Comparison of ENCODE assay signal across 1 cellular context in genomic region chr20:35207950-35208611, GRCh38.
TF ChIP-seq lines count a peak whose summit lies in the region.

No MANE protein-coding gene starts in this region.

TF ChIP-seq in IMR-90, 13 proteins besides CTCF, POLR2A, EP300 and RAD21:
- TF ChIP-seq SMC3 (IDR thresholded peaks at IDR 0.05; ENCODE audit: low read depth, low read length), result peak; percentile 95
- no peak for TF ChIP-seq USF2 (IDR thresholded peaks at IDR 0.05; ENCODE audit: low read depth, low read length)
